Comparison of ENCODE assay signal across 10 cellular contexts in the genomic region with DNA sequence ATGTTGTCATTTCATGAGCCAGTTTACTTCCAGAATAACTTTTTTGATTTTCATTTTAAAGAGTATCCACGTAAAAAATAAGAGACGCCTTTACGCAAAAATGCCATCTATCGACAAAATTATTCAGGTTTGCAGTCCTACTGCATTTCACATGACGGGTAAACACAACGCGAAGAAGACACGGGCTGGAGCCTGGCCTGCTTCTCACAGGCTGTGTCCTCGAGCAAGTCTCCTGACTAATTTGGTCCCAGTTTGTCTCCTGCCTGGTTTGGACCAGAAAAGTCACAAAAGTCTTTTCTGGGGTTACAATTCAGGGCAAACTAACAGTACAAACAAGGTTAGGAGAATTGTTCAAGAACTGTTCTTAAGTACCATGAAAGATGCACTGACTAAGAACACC. TPM values are rescaled to one million over a fixed set of nuclear protein-coding genes. Genes with fewer than 3 reads are reported as not detected.
A peak's percentile ranks its signal among the peaks of the same experiment; 100 is the strongest.
DNase-seq lines count a peak whose midpoint lies in the region; ATAC-seq and TF ChIP-seq lines count a peak whose summit lies in the region.
"Had no signal": no experiment of that assay in that cellular context is flagged by ENCODE, and none has a peak within 500 bp of the region (broad histone marks: within the 10 kb centered on the region; RNA-seq: fewer than 3 reads in every experiment).

No MANE protein-coding gene starts in this region.

- peaks cover 79% of the 10 kb centered on the region for H3K79me2 ChIP-seq in ACC112 (ENCODE audit: control insufficient read depth, insufficient read depth, low read length, unreplicated experiment)
- H3K79me2 ChIP-seq in H9 (ENCODE audit: insufficient read depth, low read length): peaks cover 43% of the 10 kb centered on the region

- DNase-seq in H9: no peak
- peak in 3 of 7 donors; percentile 57 to 62 (median 60) for DNase-seq in adrenal gland
- DNase-seq in naive thymus-derived CD8-positive, alpha-beta T cell: no peak
- DNase-seq in NCI-H2107 (lab: John Stamatoyannopoulos, UW): no peak
- no peak for DNase-seq in Caco-2
- no peak for DNase-seq in NCI-H1694 treated with DMSO at 0.1 percent for 48 hours (lab: John Stamatoyannopoulos, UW)
- DNase-seq: DMS79, NCI-H1105 treated with DMSO at 0.1 percent for 48 hours had no signal

- intact Hi-C loops in adrenal gland (cut with DNase I): no loop called here
- intact Hi-C loops in Caco-2 (cut with micrococcal nuclease; ENCODE audit: unreplicated experiment): no loop called here

- no peak overlapping the region for H3K4me3 Mint-ChIP-seq in H9
- H3K4me3 Mint-ChIP-seq in naive thymus-derived CD8-positive, alpha-beta T cell: peak overlapping the region in 9 of 10 donors; percentile 21 to 64 (median 47)
- no peak overlapping the region for H3K4me3 Mint-ChIP-seq in Caco-2 (ENCODE audit: unreplicated experiment)

- no peak overlapping the region for H2AK5ac ChIP-seq in H9 (ENCODE audit: insufficient read length, low read length)

- H4K20me1 ChIP-seq in H9 (ENCODE audit: control insufficient read depth, insufficient read depth, insufficient read length): no peaks in the 10 kb centered on the region

- BruUV-seq in Caco-2 (replicated peaks; lab: Mats Ljungman, UMichigan): no TSS peak

- H3K27ac Mint-ChIP-seq in H9 (peak overlapping the region in 2 of 3 experiments; percentile 10 to 25; a peak in 2 of 7 replicates), Caco-2 (ENCODE audit: unreplicated experiment) (no peak overlapping the region)
- peak overlapping the region in 6 of 10 donors; percentile 6 to 86 (median 34) for H3K27ac Mint-ChIP-seq in naive thymus-derived CD8-positive, alpha-beta T cell

- H3K4me3 ChIP-seq in ACC112 (ENCODE audit: low read depth, low read length): peak overlapping the region; percentile 10; the same call in 1 of the 2 replicates
- H3K4me3 ChIP-seq in adrenal gland: no peak overlapping the region
- H3K4me3 ChIP-seq in Caco-2 (ENCODE audit: low read depth, low read length): no peak overlapping the region

- no peak overlapping the region for H3K4me2 ChIP-seq in H9 (ENCODE audit: insufficient read depth, insufficient read length, low read length)

- no peak for ATAC-seq in naive thymus-derived CD8-positive, alpha-beta T cell
- ATAC-seq in GM18873 (IDR thresholded peaks at IDR 0.05; ENCODE audit: low FRiP score, unreplicated experiment): no peak

- H2BK12ac ChIP-seq in H9 (ENCODE audit: insufficient read length, low read depth, low read length): no peak overlapping the region

- no peak overlapping the region for H2BK20ac ChIP-seq in H9 (ENCODE audit: low read depth, low read length, poor library complexity, severe bottlenecking)

- no peak overlapping the region for H3K4ac ChIP-seq in H9 (ENCODE audit: low read depth, low read length)

- CTCF ChIA-PET in Caco-2 (lab: Charles Lee): no interaction called here

- no peaks in the 10 kb centered on the region for H3K27me3 ChIP-seq in ACC112 (ENCODE audit: insufficient read depth, low read length)
- H3K27me3 ChIP-seq in H9 (ENCODE audit: insufficient read depth, low read length): no peaks in the 10 kb centered on the region
- no peaks in the 10 kb centered on the region for H3K27me3 ChIP-seq in adrenal gland
- no peaks in the 10 kb centered on the region for H3K27me3 ChIP-seq in Caco-2 (replicated peaks; ENCODE audit: control insufficient read depth, insufficient read depth, low read length)

- no peak overlapping the region for H3T11ph ChIP-seq in H9 (ENCODE audit: low read length)

- H3K4me1 ChIP-seq in ACC112 (ENCODE audit: control insufficient read depth, insufficient read depth, low read length, unreplicated experiment) (peaks cover 53% of the 10 kb centered on the region), H9 (ENCODE audit: insufficient read depth, low read length) (peaks cover 15% of the 10 kb centered on the region), adrenal gland (replicated peaks in 1 of 2) (peaks cover 47 to 91% of the 10 kb centered on the region in 2 donors), Caco-2 (no peaks in the 10 kb centered on the region)

- no peak overlapping the region for H2BK5ac ChIP-seq in H9 (ENCODE audit: insufficient read length, low read length)

- H3K36me3 ChIP-seq in ACC112 (ENCODE audit: insufficient read depth, low read length) (no peaks in the 10 kb centered on the region), adrenal gland (replicated peaks in 1 of 2) (no peaks in the 10 kb centered on the region), Caco-2 (ENCODE audit: control insufficient read depth, insufficient read depth, low read length) (no peaks in the 10 kb centered on the region)

- H3K36me3 Mint-ChIP-seq in H9 (ENCODE audit: insufficient read depth in 1 of 3, low read depth in 3 of 3) (no peaks in the 10 kb centered on the region), Caco-2 (ENCODE audit: insufficient read depth, unreplicated experiment) (peaks cover 7% of the 10 kb centered on the region)
- no peaks in the 10 kb centered on the region for H3K36me3 Mint-ChIP-seq in naive thymus-derived CD8-positive, alpha-beta T cell

- no peak overlapping the region for H4K8ac ChIP-seq in H9 (replicated peaks; ENCODE audit: insufficient read length, low read depth, low read length)

- POLR2A ChIA-PET in naive thymus-derived CD8-positive, alpha-beta T cell (lab: Charles Lee): no interaction called here
- POLR2A ChIA-PET in Caco-2 (lab: Charles Lee): no interaction called here

- H3K79me1 ChIP-seq in H9 (ENCODE audit: insufficient read depth, low read depth, low read length, poor library complexity, severe bottlenecking): peaks cover 12% of the 10 kb centered on the region

- WGBS in H9 (ENCODE audit: extremely low coverage, insufficient read length, low lambda C conversion rate): no CpG with 5 or more reads among the region's 9 CpGs
- WGBS in adrenal gland, 4 donors: 45 to 57% (median 53%) methylated on average over 9 of the region's 9 CpGs

- no peak overlapping the region for H4K5ac ChIP-seq in H9 (ENCODE audit: insufficient read length, low read depth, low read length)

- peak overlapping the region; percentile 96 for H3K27ac ChIP-seq in ACC112 (ENCODE audit: low read depth, low read length)
- no peak overlapping the region for H3K27ac ChIP-seq in H9 (ENCODE audit: insufficient read length, low read depth, low read length)
- H3K27ac ChIP-seq in adrenal gland: peak overlapping the region; percentile 27 to 90 (median 82)

- TF ChIP-seq CTCF in H9 (conservative IDR thresholded peaks at IDR 0.05) (no peak), adrenal gland (IDR thresholded peaks at IDR 0.05) (no peak), Caco-2 (IDR thresholded peaks at IDR 0.05; ENCODE audit: insufficient read depth in 1 of 2, low read depth in 1 of 2, low read length in 1 of 2, severe bottlenecking in 1 of 2, unreplicated experiment in 1 of 2) (no peak)

- H3K23me2 ChIP-seq in H9 (ENCODE audit: insufficient read length, low read depth, low read length, poor library complexity, severe bottlenecking): peaks cover 2% of the 10 kb centered on the region

- no peak overlapping the region for H2AFZ ChIP-seq in ACC112 (ENCODE audit: low read length, unreplicated experiment)
- H2AFZ ChIP-seq in H9 (ENCODE audit: low read length): no peak overlapping the region

- no peak overlapping the region for H2BK120ac ChIP-seq in H9 (ENCODE audit: low read depth, low read length, poor library complexity, severe bottlenecking)

- no peak overlapping the region for H3K9ac ChIP-seq in H9 (ENCODE audit: extremely low read depth, insufficient read length, low read length)

- H4K91ac ChIP-seq in H9 (ENCODE audit: insufficient read length, low read depth, low read length): no peak overlapping the region

- H3K27me3 Mint-ChIP-seq in H9 (ENCODE audit: low read depth) (no peaks in the 10 kb centered on the region; the same call in 1 of the 2 replicates), Caco-2 (ENCODE audit: insufficient read depth, unreplicated experiment) (no peaks in the 10 kb centered on the region)
- H3K27me3 Mint-ChIP-seq in naive thymus-derived CD8-positive, alpha-beta T cell: no peaks in the 10 kb centered on the region

- H3K23ac ChIP-seq in H9 (ENCODE audit: insufficient read length, low read depth, low read length): no peak overlapping the region

- H2BK15ac ChIP-seq in H9 (ENCODE audit: low read depth, low read length): no peak overlapping the region

- H3K9me3 Mint-ChIP-seq in H9 (no peaks in the 10 kb centered on the region), Caco-2 (ENCODE audit: unreplicated experiment) (no peaks in the 10 kb centered on the region)
- H3K9me3 Mint-ChIP-seq in naive thymus-derived CD8-positive, alpha-beta T cell: no peaks in the 10 kb centered on the region

- no peaks in the 10 kb centered on the region for H3K9me3 ChIP-seq in H9 (ENCODE audit: control insufficient read depth, low read depth, low read length)
- H3K9me3 ChIP-seq in adrenal gland (replicated peaks in 1 of 3): no peaks in the 10 kb centered on the region
- H3K9me3 ChIP-seq in Caco-2: no peaks in the 10 kb centered on the region

- no peak overlapping the region for H3K14ac ChIP-seq in H9 (ENCODE audit: insufficient read depth, low read length)

- H3K4me1 Mint-ChIP-seq in H9 (peaks cover 52 to 60% of the 10 kb centered on the region in 2 experiments), Caco-2 (ENCODE audit: low read depth, unreplicated experiment) (no peaks in the 10 kb centered on the region)
- H3K4me1 Mint-ChIP-seq in naive thymus-derived CD8-positive, alpha-beta T cell: peaks cover 39 to 82% (median 79%) of the 10 kb centered on the region in 4 donors

- no peak overlapping the region for H3K56ac ChIP-seq in H9 (ENCODE audit: insufficient read length, low read depth, low read length)

- no peak overlapping the region for H3K18ac ChIP-seq in H9 (ENCODE audit: insufficient read length, low read depth, low read length)

- TF ChIP-seq POLR2A in adrenal gland (IDR thresholded peaks at IDR 0.05): no peak

RNA-seq across cellular contexts. Expression of gene CHSY1, which starts 51.7 kb away (rescaled TPM):
- 68.3 and 68.9 TPM in 2 replicates for total RNA-seq in H9 (2021)
- total RNA-seq in adrenal gland: 10 to 100 TPM; 28.8 to 82.5 (median 37.7) TPM
- 10 to 100 TPM; 14.8 to 29.2 (median 18.5) TPM for polyA plus RNA-seq in adrenal gland
- total RNA-seq in naive thymus-derived CD8-positive, alpha-beta T cell: 10 to 100 TPM; 12.6 to 12.9 TPM
- 1 to 10 TPM in 2 of 3 donors, under 1 TPM in 1; 0.96 to 1.7 (median 1.6) TPM for polyA plus RNA-seq in naive thymus-derived CD8-positive, alpha-beta T cell
- 17.5 and 18.7 TPM in 2 replicates for total RNA-seq in Caco-2 (2022)

Comparison
In these comparisons a context has a peak if more than half of its experiments do, and no peak if none do; other contexts are left out.
1. H3K4me3 Mint-ChIP-seq: peak in naive thymus-derived CD8-positive, alpha-beta T cell (9 of 10); none in H9 (0 of 2) and Caco-2 (single experiment).